18 cellular contexts compared by ENCODE assay signal in genomic region chr4:111761531-111761930, GRCh38.
DNase-seq lines count a peak whose midpoint lies in the region; TF ChIP-seq lines count a peak whose summit lies in the region.
"Had no signal": no experiment of that assay in that cellular context is flagged by ENCODE, and none has a peak within 500 bp of the region (broad histone marks: within the 10 kb centered on the region; RNA-seq: fewer than 3 reads in every experiment).

No MANE protein-coding gene starts in this region.

- no peak overlapping the region for H3K9ac ChIP-seq in neural progenitor cell
- H3K9ac ChIP-seq: KMS-11 had no signal

- H3K79me2 ChIP-seq in neural progenitor cell (ENCODE audit: low read depth): no peaks in the 10 kb centered on the region

- H2AFZ ChIP-seq in neural progenitor cell (replicated peaks): no peak overlapping the region

- H3K4me1 ChIP-seq in neural progenitor cell: no peaks in the 10 kb centered on the region
- H3K4me1 ChIP-seq: SJSA1 had no signal

- no peaks in the 10 kb centered on the region for H3K9me3 ChIP-seq in neural progenitor cell (ENCODE audit: low read depth)
- H3K9me3 ChIP-seq: SJSA1 had no signal

- no peaks in the 10 kb centered on the region for H3K27me3 ChIP-seq in neural progenitor cell
- H3K27me3 ChIP-seq: SJSA1 had no signal

- H4K20me1 ChIP-seq in neural progenitor cell (ENCODE audit: low read depth): no peaks in the 10 kb centered on the region

- no peaks in the 10 kb centered on the region for H3K36me3 ChIP-seq in neural progenitor cell
- H3K36me3 ChIP-seq: SJSA1 had no signal

- H3K4me2 ChIP-seq in neural progenitor cell: no peak overlapping the region
- H3K4me2 ChIP-seq: KMS-11 had no signal

- H3K9me3 Mint-ChIP-seq in chondrocyte (ENCODE audit: low read depth): peaks cover 15% of the 10 kb centered on the region
- no peaks in the 10 kb centered on the region for H3K9me3 Mint-ChIP-seq in neural progenitor cell

- no peak overlapping the region for H3K27ac ChIP-seq in neural progenitor cell
- H3K27ac ChIP-seq: KMS-11, SJSA1 had no signal

- peaks cover 2% of the 10 kb centered on the region for H3K36me3 Mint-ChIP-seq in chondrocyte (ENCODE audit: low read depth)
- no peaks in the 10 kb centered on the region for H3K36me3 Mint-ChIP-seq in neural progenitor cell
- H3K36me3 Mint-ChIP-seq: CD4-positive, alpha-beta memory T cell had no signal

- no peak overlapping the region for H3K4me3 Mint-ChIP-seq in chondrocyte (ENCODE audit: unreplicated experiment)
- no peak overlapping the region for H3K4me3 Mint-ChIP-seq in neural progenitor cell
- H3K4me3 Mint-ChIP-seq: B cell; CD4-positive, alpha-beta memory T cell had no signal

- TF ChIP-seq CTCF in chondrocyte (IDR thresholded peaks at IDR 0.05) (no peak), neural progenitor cell (IDR thresholded peaks at IDR 0.05) (no peak)

- peaks cover 10% of the 10 kb centered on the region for H3K4me1 Mint-ChIP-seq in chondrocyte (ENCODE audit: low read depth)
- no peaks in the 10 kb centered on the region for H3K4me1 Mint-ChIP-seq in neural progenitor cell
- H3K4me1 Mint-ChIP-seq: B cell; CD4-positive, alpha-beta memory T cell had no signal

- no peaks in the 10 kb centered on the region for H3K27me3 Mint-ChIP-seq in chondrocyte (ENCODE audit: low read depth)
- H3K27me3 Mint-ChIP-seq in neural progenitor cell (ENCODE audit: insufficient read depth, low read depth): no peaks in the 10 kb centered on the region
- H3K27me3 Mint-ChIP-seq: B cell; CD4-positive, alpha-beta memory T cell had no signal

- H3K27ac Mint-ChIP-seq in chondrocyte (ENCODE audit: unreplicated experiment) (peak overlapping the region; percentile 17), neural progenitor cell (no peak overlapping the region)
- H3K27ac Mint-ChIP-seq: B cell; CD4-positive, alpha-beta memory T cell had no signal

- DNase-seq in AG20443 (ENCODE audit: low spot score) (peak; percentile 44), GM04504 (ENCODE audit: low read depth) (peak; percentile 47), chondrocyte (ENCODE audit: low spot score) (no peak), neural progenitor cell (ENCODE audit: low spot score) (peak; percentile 11), HUDEP-2 (lab: John Stamatoyannopoulos, UW; ENCODE audit: unreplicated experiment in 76 of 76) (no peak), NCI-H526 (lab: John Stamatoyannopoulos, UW) (no peak), NCI-H187 (lab: John Stamatoyannopoulos, UW) (no peak)
- DNase-seq in stimulated activated CD4-positive, alpha-beta T cell treated with anti-CD3 and anti-CD28 coated beads, Interleukin-1b, Interleukin-23, amount 100 ng/mL, for 48 hours: no peak
- DNase-seq: CD4-positive, alpha-beta memory T cell; DND-41; NCI-H1092 treated with DMSO at 0.1 percent for 48 hours; NCI-H1694; NCI-H2171; NCI-H510A; PC-3 had no signal

- no peaks in the 10 kb centered on the region for H3F3A ChIP-seq in neural progenitor cell (ENCODE audit: low read depth)

- no peak overlapping the region for H3K4me3 ChIP-seq in neural progenitor cell
- H3K4me3 ChIP-seq: SJSA1 had no signal

Comparison
In these comparisons a context has a peak if more than half of its experiments do, and no peak if none do; other contexts are left out.
1. DNase-seq: peak in AG20443 (single experiment), GM04504 (single experiment) and neural progenitor cell (single experiment); none in chondrocyte (single experiment), stimulated activated CD4-positive, alpha-beta T cell treated with anti-CD3 and anti-CD28 coated beads, Interleukin-1b, Interleukin-23, amount 100 ng/mL, for 48 hours (single experiment), HUDEP-2 (0 of 76), NCI-H526 (0 of 2) and NCI-H187 (0 of 2).